In the genomic region with DNA sequence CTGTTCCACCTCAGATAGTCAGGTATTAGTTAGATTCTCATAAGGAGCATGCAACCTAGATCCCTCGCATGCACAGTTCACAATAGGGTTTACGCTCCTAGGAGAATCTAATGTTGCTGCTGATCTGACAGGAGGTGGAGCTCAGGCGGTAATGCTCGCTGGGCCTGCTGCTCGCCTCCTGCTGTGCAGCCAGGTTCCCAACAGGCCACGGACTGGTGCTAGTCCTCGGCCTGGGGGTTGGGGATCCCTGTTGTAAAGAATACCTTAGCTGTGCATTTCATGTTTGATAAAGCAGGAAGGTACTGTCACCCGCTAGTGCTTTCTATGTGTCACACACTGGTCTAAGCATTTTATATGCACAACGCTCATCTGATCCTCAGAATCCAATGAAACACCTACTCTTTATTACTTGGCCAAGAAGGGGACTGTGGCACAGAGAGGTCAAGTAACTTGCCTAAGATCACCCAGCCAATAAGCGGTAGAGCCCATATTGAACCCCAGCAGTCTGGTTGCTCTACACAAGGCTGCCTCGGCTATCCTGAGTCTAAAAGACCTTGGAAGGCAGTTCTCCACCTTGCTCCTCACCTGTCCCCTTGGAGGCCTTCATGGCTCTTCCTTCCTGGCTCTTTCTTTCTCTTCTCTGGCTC, we compare ENCODE assay signal across 20 cellular contexts. TPM values are rescaled to one million over a fixed set of nuclear protein-coding genes. Genes with fewer than 3 reads are reported as not detected.
DNase-seq lines count a peak whose midpoint lies in the region; TF ChIP-seq lines count a peak whose summit lies in the region.
"Had no signal": no experiment of that assay in that cellular context is flagged by ENCODE, and none has a peak within 500 bp of the region (broad histone marks: within the 10 kb centered on the region; RNA-seq: fewer than 3 reads in every experiment).

No MANE protein-coding gene starts in this region.

- H3K27me3 ChIP-seq in HUES6 (ENCODE audit: control insufficient read depth, insufficient read depth, low read length), result no peaks in the 10 kb centered on the region
- no peaks in the 10 kb centered on the region for H3K27me3 ChIP-seq in endodermal cell (ENCODE audit: control insufficient read depth, insufficient read depth, low read length, poor library complexity, severe bottlenecking)
- H3K27me3 ChIP-seq: BLaER1 treated with 17β-estradiol and CSF1 and Interleukin-3, amounts not matched to agents 10 nM and 100 nM had no signal

- H3K27ac Mint-ChIP-seq in endodermal cell (no peak overlapping the region), mesothelial cell of epicardium (peak overlapping the region; percentile 4)
- H3K27ac Mint-ChIP-seq: CD4-positive, alpha-beta memory T cell; IgD-negative memory B cell had no signal

- H3K27me3 Mint-ChIP-seq in endodermal cell (ENCODE audit: insufficient read depth) (peaks cover 6% of the 10 kb centered on the region), mesothelial cell of epicardium (ENCODE audit: low read depth) (no peaks in the 10 kb centered on the region)

- H3K36me3 ChIP-seq in HUES6 (ENCODE audit: control insufficient read depth, insufficient read depth, low read length), result no peaks in the 10 kb centered on the region
- H3K36me3 ChIP-seq in endodermal cell (ENCODE audit: control insufficient read depth, insufficient read depth, low read length), result no peaks in the 10 kb centered on the region
- H3K36me3 ChIP-seq: BLaER1 treated with 17β-estradiol and CSF1 and Interleukin-3, amounts not matched to agents 10 nM and 100 nM had no signal

- DNase-seq in ELF-1 (ENCODE audit: low read depth, low spot score) (peak; percentile 48), endodermal cell (peak; percentile 54), mesothelial cell of epicardium (ENCODE audit: low spot score in 2 of 2, unreplicated experiment in 2 of 2) (no peak), NCI-H2029 treated with DMSO at 0.1 percent for 48 hours (lab: John Stamatoyannopoulos, UW) (no peak), NCI-H1048 (lab: John Stamatoyannopoulos, UW) (no peak), HCEC 1CT (no peak)
- DNase-seq in stimulated activated CD4-positive, alpha-beta T cell treated with anti-CD3 and anti-CD28 coated beads, Interleukin-12 subunit alpha, Interleukin-12 subunit beta, amount 100 ng/mL, for 4 hours, result no peak
- DNase-seq: CD4-positive, alpha-beta memory T cell; GF-D8; GM23248; Karpas-422; MV-4-11; NCI-H1694; NCI-H2081 treated with DMSO at 0.1 percent for 48 hours; NCI-H446; NCI-H526 treated with DMSO at 0.1 percent for 48 hours; Right ventricle myocardium superior had no signal

- H3K9ac ChIP-seq in HUES6 (ENCODE audit: low read length) (peak overlapping the region; percentile 41), endodermal cell (ENCODE audit: extremely low read depth, low read length, poor library complexity, severe bottlenecking) (no peak overlapping the region)
- H3K9ac ChIP-seq: BLaER1 treated with 17β-estradiol and CSF1 and Interleukin-3, amounts not matched to agents 10 nM and 100 nM; GM23248 had no signal

- H3K36me3 Mint-ChIP-seq in endodermal cell (ENCODE audit: low read depth), result no peaks in the 10 kb centered on the region
- peaks cover 10% of the 10 kb centered on the region for H3K36me3 Mint-ChIP-seq in mesothelial cell of epicardium
- H3K36me3 Mint-ChIP-seq: CD4-positive, alpha-beta memory T cell; IgD-negative memory B cell had no signal

- H3K4me3 Mint-ChIP-seq in endodermal cell (no peak overlapping the region), mesothelial cell of epicardium (no peak overlapping the region)
- H3K4me3 Mint-ChIP-seq: CD4-positive, alpha-beta memory T cell; IgD-negative memory B cell had no signal

- H3K4me1 ChIP-seq in HUES6 (ENCODE audit: control insufficient read depth, insufficient read depth, low read length), result peaks cover 18% of the 10 kb centered on the region
- H3K4me1 ChIP-seq in endodermal cell (ENCODE audit: control insufficient read depth, insufficient read depth, low read length), result peaks cover 3% of the 10 kb centered on the region
- H3K4me1 ChIP-seq: BLaER1 treated with 17β-estradiol and CSF1 and Interleukin-3, amounts not matched to agents 10 nM and 100 nM had no signal

- H3K4me1 Mint-ChIP-seq in endodermal cell, result peaks cover 8% of the 10 kb centered on the region
- H3K4me1 Mint-ChIP-seq in mesothelial cell of epicardium, result peaks cover 16% of the 10 kb centered on the region
- H3K4me1 Mint-ChIP-seq: CD4-positive, alpha-beta memory T cell; IgD-negative memory B cell had no signal

- H3K27ac ChIP-seq in HUES6 (ENCODE audit: low read depth, low read length), result peak overlapping the region; percentile 62; the same call in 1 of the 2 replicates
- no peak overlapping the region for H3K27ac ChIP-seq in endodermal cell (ENCODE audit: low read depth, low read length)
- H3K27ac ChIP-seq: BLaER1 treated with 17β-estradiol and CSF1 and Interleukin-3, amounts not matched to agents 10 nM and 100 nM; GM23248 had no signal

- WGBS in endodermal cell (ENCODE audit: insufficient coverage in 1 of 2, insufficient read length in 1 of 2), 2 experiments, result 84 to 100% methylated on average over 5 to 11 of the region's 11 CpGs

- TF ChIP-seq CTCF in endodermal cell (conservative IDR thresholded peaks at IDR 0.05) (no peak), mesothelial cell of epicardium (IDR thresholded peaks at IDR 0.05; ENCODE audit: unreplicated experiment) (no peak)

- H3K9me3 ChIP-seq in HUES6 (ENCODE audit: control insufficient read depth, insufficient read depth, low read depth, low read length), result peaks cover 29% of the 10 kb centered on the region
- H3K9me3 ChIP-seq in endodermal cell (ENCODE audit: control insufficient read depth, low read length), result peaks cover 21% of the 10 kb centered on the region

- H3K9me3 Mint-ChIP-seq in endodermal cell (peaks cover 24% of the 10 kb centered on the region), mesothelial cell of epicardium (peaks cover 23% of the 10 kb centered on the region)

- H3K4me3 ChIP-seq in HUES6 (ENCODE audit: low read depth, low read length), result no peak overlapping the region
- H3K4me3 ChIP-seq in endodermal cell (ENCODE audit: low read length), result no peak overlapping the region
- H3K4me3 ChIP-seq: BLaER1 treated with 17β-estradiol and CSF1 and Interleukin-3, amounts not matched to agents 10 nM and 100 nM; GM23248 had no signal

RNA-seq across cellular contexts. Expression of a gene that starts 35.8 kb away (rescaled TPM):
- total RNA-seq in endodermal cell (10 to 100 TPM; 13.4 to 20.2 TPM), mesothelial cell of epicardium (23.6 to 25.7 TPM (median 25.7 TPM) in 3 replicates)
- polyA plus RNA-seq in endodermal cell (2013, experiment 1 of 2), result 8.0 TPM
- 5.3 TPM for polyA plus RNA-seq in endodermal cell (2013, experiment 2 of 2)
- total RNA-seq: CD4-positive, alpha-beta memory T cell had no signal
- polyA plus RNA-seq: CD4-positive, alpha-beta memory T cell; IgD-negative memory B cell had no signal

Comparison
In these comparisons a context has a peak if more than half of its experiments do, and no peak if none do; other contexts are left out.
1. DNase-seq: peak in ELF-1 (single experiment) and endodermal cell (single experiment); none in mesothelial cell of epicardium (0 of 2), NCI-H2029 treated with DMSO at 0.1 percent for 48 hours (single experiment), NCI-H1048 (single experiment), stimulated activated CD4-positive, alpha-beta T cell treated with anti-CD3 and anti-CD28 coated beads, Interleukin-12 subunit alpha, Interleukin-12 subunit beta, amount 100 ng/mL, for 4 hours (single experiment) and HCEC 1CT (single experiment).